8 cellular contexts compared by ENCODE assay signal in the genomic region with DNA sequence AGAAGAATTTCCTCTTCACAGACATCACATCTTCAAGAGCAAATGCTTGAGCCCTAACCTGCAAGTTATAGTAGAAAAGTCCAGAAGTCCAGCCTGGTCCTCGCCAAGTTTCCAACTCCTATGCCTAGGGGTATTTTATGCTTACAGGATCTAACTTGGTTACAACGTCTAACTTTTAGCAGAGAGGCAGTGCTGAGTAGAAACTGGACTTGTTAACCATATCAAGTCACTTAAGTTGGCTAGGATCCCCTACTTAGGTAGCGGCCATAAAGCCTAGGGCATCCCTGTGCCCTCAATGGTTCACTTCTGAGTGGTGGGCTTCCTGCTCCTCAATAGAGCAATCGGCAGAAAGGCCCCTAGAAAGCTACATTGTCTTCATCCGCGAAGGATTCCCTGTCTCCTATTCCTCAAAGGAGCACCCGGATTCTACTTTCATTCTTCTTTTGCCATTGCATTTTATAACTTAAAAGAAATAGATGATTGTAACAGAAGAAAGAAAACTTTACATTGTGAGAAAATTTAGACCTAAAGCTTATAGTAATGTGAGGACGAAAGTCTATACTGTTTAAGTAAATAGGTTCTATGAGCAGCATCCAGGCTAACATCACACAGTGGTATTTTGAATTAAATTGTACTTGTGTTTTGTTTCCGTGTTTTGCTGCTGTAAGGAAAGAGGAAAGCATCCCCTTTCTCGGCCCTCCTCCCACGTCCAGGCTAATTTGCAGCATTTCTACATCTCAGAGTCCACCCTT. TPM values are rescaled to one million over a fixed set of nuclear protein-coding genes. Genes with fewer than 3 reads are reported as not detected.
A peak's percentile ranks its signal among the peaks of the same experiment; 100 is the strongest.
DNase-seq lines count a peak whose midpoint lies in the region; ATAC-seq and TF ChIP-seq lines count a peak whose summit lies in the region.

No MANE protein-coding gene starts in this region.

- DNase-seq in GM12864 (ENCODE audit: low read depth) (no peak), T-helper 17 cell (no peak), fibroblast of villous mesenchyme (ENCODE audit: low read depth) (no peak), sigmoid colon (no peak), ACHN (no peak), NOMO-1 treated with DMSO at 0.1 percent for 48 hours (lab: John Stamatoyannopoulos, UW; ENCODE audit: unreplicated experiment) (no peak)

- no peak for TF ChIP-seq POLR2A in sigmoid colon (IDR thresholded peaks at IDR 0.05)

- peak overlapping the region; percentile 99 for H3K4me3 Mint-ChIP-seq in T-helper 17 cell

- ATAC-seq in T-helper 17 cell (no peak), GM21576 (IDR thresholded peaks at IDR 0.05; ENCODE audit: unreplicated experiment) (no peak), GM18870 (IDR thresholded peaks at IDR 0.05; ENCODE audit: unreplicated experiment) (no peak)

- TF ChIP-seq EP300 in sigmoid colon (IDR thresholded peaks at IDR 0.05): no peak

- TF ChIP-seq CTCF in GM12864 (IDR thresholded peaks at IDR 0.05; ENCODE audit: low read depth, low read length, missing control alignments) (no peak), fibroblast of villous mesenchyme (IDR thresholded peaks at IDR 0.05; ENCODE audit: insufficient read depth, low read depth, low read length) (no peak), sigmoid colon (IDR thresholded peaks at IDR 0.05) (no peak)

- peak overlapping the region; percentile 100 for H3K27ac Mint-ChIP-seq in T-helper 17 cell

- intact Hi-C loops in sigmoid colon (cut with DNase I): loop anchor here (5.0 to 10.0 kb wide), 2 partner anchors 469 to 1116 kb away; partner anchors contain the start of gene FOCAD

- peaks cover 3% of the 10 kb centered on the region for H3K36me3 Mint-ChIP-seq in T-helper 17 cell (ENCODE audit: low read depth)

- H3K4me1 ChIP-seq in sigmoid colon: peaks cover 0 to 35% (median 30%) of the 10 kb centered on the region in 4 donors

- H3K4me3 ChIP-seq in GM12864 (ENCODE audit: low read depth, low read length): peak overlapping the region; percentile 90; the same call in 1 of the 2 replicates
- H3K4me3 ChIP-seq in fibroblast of villous mesenchyme (ENCODE audit: low read depth, low read length): peak overlapping the region; percentile 77
- peak overlapping the region; percentile 58 to 88 (median 78) for H3K4me3 ChIP-seq in sigmoid colon

- H3K9me3 ChIP-seq in T-helper 17 cell (ENCODE audit: control insufficient read depth, low read length, poor library complexity, severe bottlenecking) (no peaks in the 10 kb centered on the region), sigmoid colon (no peaks in the 10 kb centered on the region)

- H3K4me1 Mint-ChIP-seq in T-helper 17 cell: peaks cover 36% of the 10 kb centered on the region

- in situ Hi-C loops in ACHN (cut with HindIII; ENCODE audit: low pct_ligation_motif_present, low pct_unique_long_range_greater_than_20kb, low sequenced_read_pairs): no loop called here

- no peaks in the 10 kb centered on the region for H3K27me3 ChIP-seq in sigmoid colon

- H3K36me3 ChIP-seq in sigmoid colon: peaks cover 0 to 4% (median 0%) of the 10 kb centered on the region in 4 donors

- H3K27ac ChIP-seq in sigmoid colon: peak overlapping the region; percentile 91 to 94 (median 93)

- WGBS in sigmoid colon, 2 donors: 72 to 86% methylated on average over 11 of the region's 11 CpGs

- H3K27me3 Mint-ChIP-seq in T-helper 17 cell: peaks cover 26% of the 10 kb centered on the region

RNA-seq across cellular contexts. Expression of gene MTAP, which starts 1.3 kb away (rescaled TPM):
- total RNA-seq in T-helper 17 cell (10 to 100 TPM; 26.2 to 28.8 TPM), fibroblast of villous mesenchyme (26.4 and 36.7 TPM in 2 replicates), sigmoid colon (10 to 100 TPM; 19.9 to 28.5 (median 23.7) TPM)
- polyA plus RNA-seq in sigmoid colon: 10 to 100 TPM in 1 of 3 donors, 1 to 10 TPM in 2; 7.6 to 13.5 (median 7.8) TPM
